2 cellular contexts compared by ENCODE assay signal in genomic region chr6:27161946-27162603, GRCh38.
A peak's percentile ranks its signal among the peaks of the same experiment; 100 is the strongest.
TF ChIP-seq lines count a peak whose summit lies in the region.

No MANE protein-coding gene starts in this region.

TF ChIP-seq in HEK293, 187 proteins besides CTCF, POLR2A, EP300 and RAD21 (continued from another document and continues in another):
- TF ChIP-seq ZNF76 (tag by site-specific recombination; IDR thresholded peaks at IDR 0.05; ENCODE audit: borderline replicate concordance, low read depth) (no peak), PRDM10 (tag by site-specific recombination; IDR thresholded peaks at IDR 0.05) (no peak), ZNF184 (tag by site-specific recombination; IDR thresholded peaks at IDR 0.05) (peak; percentile 32; the same call in 1 of the 2 replicates), KLF7 (tag by site-specific recombination; IDR thresholded peaks at IDR 0.05; ENCODE audit: borderline replicate concordance) (no peak), ZNF629 (tag by site-specific recombination; IDR thresholded peaks at IDR 0.05) (peak; percentile 60; the same call in 1 of the 2 replicates), ZBTB20 (tag by site-specific recombination; IDR thresholded peaks at IDR 0.05) (no peak), ZNF221 (tag by site-specific recombination; IDR thresholded peaks at IDR 0.05; ENCODE audit: borderline replicate concordance) (peak; percentile 9; the same call in 1 of the 2 replicates), EGR2 (tag by site-specific recombination; IDR thresholded peaks at IDR 0.05; ENCODE audit: low read depth) (no peak), ZNF404 (tag by site-specific recombination; IDR thresholded peaks at IDR 0.05) (no peak), ZNF548 (tag by site-specific recombination; IDR thresholded peaks at IDR 0.05) (no peak), PRDM6 (tag by site-specific recombination; IDR thresholded peaks at IDR 0.05) (peak; percentile 79), ZSCAN23 (tag by site-specific recombination; IDR thresholded peaks at IDR 0.05) (no peak), REPIN1 (tag by site-specific recombination; IDR thresholded peaks at IDR 0.05; ENCODE audit: low read depth) (no peak), ZNF394 (tag by site-specific recombination; IDR thresholded peaks at IDR 0.05; ENCODE audit: borderline replicate concordance) (peak; percentile 46; the same call in 1 of the 2 replicates), WT1 (tag by site-specific recombination; IDR thresholded peaks at IDR 0.05) (no peak), IKZF3 (tag by site-specific recombination; IDR thresholded peaks at IDR 0.05) (peak; percentile 56; the same call in 1 of the 2 replicates), ZNF626 (tag by site-specific recombination; IDR thresholded peaks at IDR 0.05) (peak; percentile 48; the same call in 1 of the 2 replicates), ZBTB48 (tag by site-specific recombination; IDR thresholded peaks at IDR 0.05) (0 out of 2 replicates have a peak, but pooled peaks have one; percentile 16), SP2 (tag by site-specific recombination; IDR thresholded peaks at IDR 0.05) (no peak), ZNF785 (tag by site-specific recombination; IDR thresholded peaks at IDR 0.05) (no peak), ZFHX2 (tag by site-specific recombination; conservative IDR thresholded peaks at IDR 0.05) (no peak), ZNF350 (tag by site-specific recombination; IDR thresholded peaks at IDR 0.05) (no peak), GLI2 (tag by site-specific recombination; IDR thresholded peaks at IDR 0.05; ENCODE audit: borderline replicate concordance, low read depth) (no peak), ZNF16 (tag by site-specific recombination; IDR thresholded peaks at IDR 0.05; ENCODE audit: low read depth) (no peak), ZNF354C (tag by site-specific recombination; IDR thresholded peaks at IDR 0.05; ENCODE audit: borderline replicate concordance, low read depth) (no peak), SP3 (tag by site-specific recombination; IDR thresholded peaks at IDR 0.05) (no peak), OSR2 (tag by site-specific recombination; IDR thresholded peaks at IDR 0.05) (no peak), ZNF280C (tag by site-specific recombination; IDR thresholded peaks at IDR 0.05) (no peak), ZNF274 (IDR thresholded peaks at IDR 0.05; ENCODE audit: low read length) (no peak), ZNF274 (tag by site-specific recombination; IDR thresholded peaks at IDR 0.05; ENCODE audit: borderline replicate concordance) (no peak)

TF ChIP-seq in GM12878, 131 proteins besides CTCF, POLR2A, EP300 and RAD21 (continued from another document and continues in another):
- TF ChIP-seq PBX3 (IDR thresholded peaks at IDR 0.05; ENCODE audit: insufficient replicate concordance, low read depth, low read length) (no peak), SREBF2 (IDR thresholded peaks at IDR 0.05; ENCODE audit: low read length) (peak; percentile 87), ZNF24 (IDR thresholded peaks at IDR 0.05) (peak; percentile 97), HCFC1 (IDR thresholded peaks at IDR 0.05; ENCODE audit: low read length) (no peak), E2F4 (IDR thresholded peaks at IDR 0.05; ENCODE audit: low read depth, low read length) (no peak), ZNF687 (IDR thresholded peaks at IDR 0.05) (no peak), ZBTB40 (IDR thresholded peaks at IDR 0.05; ENCODE audit: borderline replicate concordance) (peak; percentile 56; the same call in 1 of the 2 replicates), REST (IDR thresholded peaks at IDR 0.05; ENCODE audit: low read depth, low read length) (no peak), ZNF592 (IDR thresholded peaks at IDR 0.05) (no peak), IKZF1 (conservative IDR thresholded peaks at IDR 0.05) (no peak), SP1 (IDR thresholded peaks at IDR 0.05; ENCODE audit: low read depth, low read length) (no peak), IRF3 (IDR thresholded peaks at IDR 0.05) (no peak), TCF12 (IDR thresholded peaks at IDR 0.05; ENCODE audit: low read depth, low read length) (no peak), ZNF217 (IDR thresholded peaks at IDR 0.05) (no peak), NR2C1 (IDR thresholded peaks at IDR 0.05) (no peak)
